ENCODE assay signal across 14 cellular contexts in genomic region chr19:45616709-45617027, GRCh38. TPM values are rescaled to one million over a fixed set of nuclear protein-coding genes. Genes with fewer than 3 reads are reported as not detected.
DNase-seq lines count a peak whose midpoint lies in the region; ATAC-seq, FAIRE-seq and TF ChIP-seq lines count a peak whose summit lies in the region.
"Had no signal": no experiment of that assay in that cellular context is flagged by ENCODE, and none has a peak within 500 bp of the region (broad histone marks: within the 10 kb centered on the region; RNA-seq: fewer than 3 reads in every experiment).

No MANE protein-coding gene starts in this region.

- 54 to 77% methylated on average over 7 to 10 of the region's 10 CpGs for WGBS in testis, 2 donors

- intact Hi-C loops in testis (cut with DNase I; ENCODE audit: low total_unique reads) = no loop called here

- ATAC-seq in GM19023 (IDR thresholded peaks at IDR 0.05; ENCODE audit: unreplicated experiment) = no peak

- no peaks in the 10 kb centered on the region for H3K27me3 ChIP-seq in HAP-1 (ENCODE audit: low read depth)
- H3K27me3 ChIP-seq in astrocyte (ENCODE audit: insufficient read depth, low read length) = no peaks in the 10 kb centered on the region
- no peaks in the 10 kb centered on the region for H3K27me3 ChIP-seq in iPS-15b (ENCODE audit: control insufficient read depth, insufficient read depth, low read length)
- H3K27me3 ChIP-seq in testis = no peaks in the 10 kb centered on the region
- H3K27me3 ChIP-seq: colonic mucosa, thyroid gland had no signal

- H3K9me3 Mint-ChIP-seq in astrocyte (ENCODE audit: unreplicated experiment) = no peaks in the 10 kb centered on the region
- H3K9me3 Mint-ChIP-seq: activated T-helper 1 cell treated with anti-CD3 and anti-CD28 coated beads, Interleukin-12 subunit alpha, Interleukin-12 subunit beta, Interleukin-2, Interleukin-4 antibody, amounts not matched to agents 30 ng/mL and 10 ng/mL and 1 ng/mL, durations not matched to agents 14 hours and 24 hours and 36 hours had no signal

- H3K79me2 ChIP-seq in astrocyte (ENCODE audit: insufficient read depth, low read length) = no peaks in the 10 kb centered on the region

- peak overlapping the region; percentile 56 for H2AFZ ChIP-seq in astrocyte (ENCODE audit: low read depth, low read length)

- H3K4me2 ChIP-seq in astrocyte (ENCODE audit: low read length) = peak overlapping the region; percentile 58
- H3K4me2 ChIP-seq: SK-N-SH had no signal

- DNase-seq in HAP-1 (ENCODE audit: low spot score in 2 of 2) (no peak), astrocyte (ENCODE audit: low read depth) (no peak), testis (no peak), T-helper 9 cell (no peak), T-helper 2 cell (no peak)

- TF ChIP-seq CTCF in astrocyte (IDR thresholded peaks at IDR 0.05; ENCODE audit: insufficient read depth, low read depth, low read length) (no peak), testis (IDR thresholded peaks at IDR 0.05) (no peak)

- FAIRE-seq in astrocyte (lab: Jason Lieb, UNC) = no peak
- FAIRE-seq: frontal cortex had no signal

- peaks cover 58% of the 10 kb centered on the region for H3K36me3 ChIP-seq in HAP-1 (replicated peaks)
- peaks cover 10% of the 10 kb centered on the region for H3K36me3 ChIP-seq in astrocyte (ENCODE audit: insufficient read depth, low read length)
- H3K36me3 ChIP-seq in iPS-15b (ENCODE audit: control insufficient read depth, insufficient read depth, low read length) = peaks cover 31% of the 10 kb centered on the region
- no peaks in the 10 kb centered on the region for H3K36me3 ChIP-seq in testis (ENCODE audit: low read depth, missing control alignments)

- H3K4me1 ChIP-seq in HAP-1 = peaks cover 9% of the 10 kb centered on the region
- peaks cover 20% of the 10 kb centered on the region for H3K4me1 ChIP-seq in astrocyte (ENCODE audit: insufficient read depth, low read length)
- H3K4me1 ChIP-seq in iPS-15b (ENCODE audit: control insufficient read depth, insufficient read depth, low read length) = no peaks in the 10 kb centered on the region
- no peaks in the 10 kb centered on the region for H3K4me1 ChIP-seq in testis
- H3K4me1 ChIP-seq: thyroid gland had no signal

- TF ChIP-seq POLR2A in testis (IDR thresholded peaks at IDR 0.05) = no peak

- H3K4me3 Mint-ChIP-seq in astrocyte (ENCODE audit: unreplicated experiment) = no peak overlapping the region
- H3K4me3 Mint-ChIP-seq: activated naive CD8-positive, alpha-beta T cell; activated T-helper 1 cell treated with anti-CD3 and anti-CD28 coated beads, Interleukin-12 subunit alpha, Interleukin-12 subunit beta, Interleukin-2, Interleukin-4 antibody, amounts not matched to agents 30 ng/mL and 10 ng/mL and 1 ng/mL, durations not matched to agents 14 hours and 24 hours and 36 hours had no signal

- H3K4me3 ChIP-seq in HAP-1 (peak overlapping the region; percentile 16; the same call in 1 of the 2 replicates), astrocyte (ENCODE audit: insufficient read depth, low read depth, low read length) (no peak overlapping the region), iPS-15b (ENCODE audit: low read depth, low read length) (peak overlapping the region; percentile 91), testis (peak overlapping the region; percentile 29 to 38)
- H3K4me3 ChIP-seq: colonic mucosa, thyroid gland had no signal

- H3K27me3 Mint-ChIP-seq in astrocyte (ENCODE audit: low read depth, unreplicated experiment) = no peaks in the 10 kb centered on the region
- H3K27me3 Mint-ChIP-seq: activated naive CD8-positive, alpha-beta T cell had no signal

- H3K9me3 ChIP-seq in HAP-1 (no peaks in the 10 kb centered on the region), astrocyte (ENCODE audit: insufficient read depth, low read depth, low read length) (peaks cover 3% of the 10 kb centered on the region), iPS-15b (ENCODE audit: control insufficient read depth, insufficient read depth, low read length) (no peaks in the 10 kb centered on the region), testis (no peaks in the 10 kb centered on the region)
- H3K9me3 ChIP-seq: colonic mucosa, SK-N-SH, thyroid gland had no signal

- H3K9ac ChIP-seq in astrocyte (ENCODE audit: low read length) (peak overlapping the region; percentile 62), iPS-15b (ENCODE audit: low read depth, low read length) (peak overlapping the region; percentile 89)
- H3K9ac ChIP-seq: SK-N-SH had no signal

- in situ Hi-C loops in HAP-1 (cut with MboI; ENCODE audit: low sequenced_read_pairs) = no loop called here

- H3K27ac ChIP-seq in astrocyte (ENCODE audit: low read depth, low read length) = peak overlapping the region; percentile 75
- no peak overlapping the region for H3K27ac ChIP-seq in testis
- H3K27ac ChIP-seq: colonic mucosa, thyroid gland had no signal

- peaks cover 10% of the 10 kb centered on the region for H3K4me1 Mint-ChIP-seq in astrocyte (ENCODE audit: low read depth, unreplicated experiment)

- H3K27ac Mint-ChIP-seq in astrocyte (ENCODE audit: unreplicated experiment) = peak overlapping the region; percentile 41
- H3K27ac Mint-ChIP-seq: activated naive CD8-positive, alpha-beta T cell had no signal

- H3K36me3 Mint-ChIP-seq in astrocyte (ENCODE audit: low read depth, unreplicated experiment) = peaks cover 22% of the 10 kb centered on the region

- H4K20me1 ChIP-seq in astrocyte (ENCODE audit: insufficient read depth, low read length) = no peaks in the 10 kb centered on the region

RNA-seq across cellular contexts. Expression of gene GPR4, which starts 14.7 kb away (rescaled TPM):
- total RNA-seq in astrocyte = 0.14 and 0.30 TPM in 2 replicates
- total RNA-seq in testis = 1 to 10 TPM in 1 of 2 donors, under 1 TPM in 1; 0.81 to 1.9 TPM
- 3.2 TPM for polyA plus RNA-seq in testis (ENCODE audit: insufficient read depth, low read depth, low replicate concordance)
- total RNA-seq: activated T-helper 1 cell treated with anti-CD3 and anti-CD28 coated beads, Interleukin-12 subunit alpha, Interleukin-12 subunit beta, Interleukin-2, Interleukin-4 antibody, amounts not matched to agents 30 ng/mL and 10 ng/mL and 1 ng/mL, durations not matched to agents 14 hours and 24 hours and 36 hours; mononuclear cell had no signal

RNA-seq across cellular contexts. Expression of gene EML2, which starts 22.5 kb away (rescaled TPM):
- total RNA-seq in astrocyte (24.6 and 27.8 TPM in 2 replicates), testis (10 to 100 TPM; 36.3 to 48.4 TPM)
- 28.5 TPM for polyA plus RNA-seq in testis (ENCODE audit: insufficient read depth, low read depth, low replicate concordance)

RNA-seq across cellular contexts. Expression of gene OPA3, which starts 32.1 kb away (rescaled TPM):
- total RNA-seq in astrocyte (12.4 and 12.8 TPM in 2 replicates), testis (10 to 100 TPM; 18.3 to 19.3 TPM)
- 20.9 TPM for polyA plus RNA-seq in testis (ENCODE audit: insufficient read depth, low read depth, low replicate concordance)

RNA-seq across cellular contexts. Expression of gene GIPR, which starts 51.4 kb away (rescaled TPM):
- total RNA-seq in astrocyte (4.4 and 4.6 TPM in 2 replicates), testis (under 1 TPM; 0.16 to 0.74 TPM)
- 0.50 TPM for polyA plus RNA-seq in testis (ENCODE audit: insufficient read depth, low read depth, low replicate concordance)
